Comparison of ENCODE assay signal across 1 cellular context in genomic region chr11:6402561-6402981, GRCh38.
TF ChIP-seq lines count a peak whose summit lies in the region.

No MANE protein-coding gene starts in this region.

TF ChIP-seq in WTC11, 78 proteins besides CTCF, POLR2A, EP300 and RAD21 (continued from another document):
- TF ChIP-seq AR (CRISPR knock-in tag; IDR thresholded peaks at IDR 0.05) (no peak), NR1H2 (CRISPR knock-in tag; IDR thresholded peaks at IDR 0.05) (no peak)
